24 cellular contexts compared by ENCODE assay signal in genomic region chr1:31756578-31756977, GRCh38. TPM values are rescaled to one million over a fixed set of nuclear protein-coding genes. Genes with fewer than 3 reads are reported as not detected.
"Had no signal": no experiment of that assay in that cellular context is flagged by ENCODE, and none has a peak within 500 bp of the region (broad histone marks: within the 10 kb centered on the region; RNA-seq: fewer than 3 reads in every experiment).

No MANE protein-coding gene starts in this region.

- H3K36me3 ChIP-seq: left ventricle myocardium inferior, neural progenitor cell, ovary, right atrium auricular region, right lobe of liver, tibial artery, upper lobe of left lung, vagina had no signal

- H3K9ac ChIP-seq: neural progenitor cell had no signal

- DNase-seq: islet precursor cell; left ventricle myocardium inferior; midbrain; naive thymus-derived CD4-positive, alpha-beta T cell; ovary; right lobe of liver; stimulated activated CD4-positive, alpha-beta T cell treated with anti-CD3 and anti-CD28 coated beads, Interleukin-1b, Interleukin-23, amount 100 ng/mL, for 48 hours; stimulated activated CD4-positive, alpha-beta T cell treated with anti-CD3 and anti-CD28 coated beads, Interleukin-2, amount 100 ng/mL, for 48 hours; stimulated activated CD4-positive, alpha-beta T cell treated with anti-CD3 and anti-CD28 coated beads, Interleukin-4, amount 100 ng/mL, for 4 hours; stimulated activated CD8-positive, alpha-beta memory T cell treated with anti-CD3 and anti-CD28 coated beads, Interleukin-4, amount 100 ng/mL, for 48 hours; stimulated activated naive CD4-positive, alpha-beta T cell treated with Interleukin-2 at 50 U/mL for 16 hours; stimulated activated naive CD8-positive, alpha-beta T cell treated with anti-CD3 and anti-CD28 coated beads, Interleukin-15, amount 100 ng/mL, for 72 hours; testis; tibial artery; upper lobe of left lung had no signal

- H3K27ac ChIP-seq: hepatocyte, left ventricle myocardium inferior, neural progenitor cell, ovary, right atrium auricular region, right lobe of liver, testis, tibial artery, upper lobe of left lung, vagina had no signal

- ATAC-seq: naive thymus-derived CD4-positive, alpha-beta T cell; natural killer cell treated with Interleukin-12 subunit alpha and Interleukin-12 subunit beta and Interleukin-15 and Interleukin-18, amount 100 ng/mL, for 72 hours; right lobe of liver; stimulated activated memory B cell treated with anti-CD40 and anti-IgM and Interleukin-4, amounts not matched to agents 10 μg/mL and 1 μg/mL and 100 μg/mL, for 72 hours; stimulated activated naive CD8-positive, alpha-beta T cell treated with anti-CD3 and anti-CD28 coated beads, Interleukin-15, amount 100 ng/mL, for 72 hours had no signal

- H3K9me3 ChIP-seq: left ventricle myocardium inferior, mucosa of descending colon, ovary, right atrium auricular region, right lobe of liver, testis, tibial artery, upper lobe of left lung, vagina had no signal

- H3K4me2 ChIP-seq: hepatocyte, neural progenitor cell, smooth muscle cell had no signal

- H3K4me3 ChIP-seq: hepatocyte, left ventricle myocardium inferior, lung, mucosa of descending colon, neural progenitor cell, ovary, right atrium auricular region, right lobe of liver, smooth muscle cell, testis, tibial artery, upper lobe of left lung, vagina had no signal

- H2AFZ ChIP-seq: hepatocyte, neural progenitor cell had no signal

- H3K27me3 ChIP-seq: ovary, right atrium auricular region, testis, vagina had no signal

RNA-seq across cellular contexts. Expression of gene ADGRB2, which starts 7.6 kb away (rescaled TPM):
- polyA plus RNA-seq: naive thymus-derived CD4-positive, alpha-beta T cell had no signal

RNA-seq across cellular contexts. Expression of gene SPOCD1, which starts 59.2 kb away (rescaled TPM):
- polyA plus RNA-seq: naive thymus-derived CD4-positive, alpha-beta T cell had no signal
